1 cellular context compared by ENCODE assay signal in genomic region chr12:109477963-109478315, GRCh38.
TF ChIP-seq lines count a peak whose summit lies in the region.

No MANE protein-coding gene starts in this region.

TF ChIP-seq in HepG2, 621 proteins besides CTCF, POLR2A, EP300 and RAD21:
- TF ChIP-seq ZNF709 (CRISPR knock-in tag; IDR thresholded peaks at IDR 0.05) (no peak), ZNF768 (CRISPR knock-in tag; IDR thresholded peaks at IDR 0.05) (peak; percentile 84; the same call in 1 of the 2 replicates), ZNF615 (CRISPR knock-in tag; IDR thresholded peaks at IDR 0.05; ENCODE audit: borderline replicate concordance) (0 out of 2 replicates have a peak, but pooled peaks have one; percentile 8)
